20 cellular contexts compared by ENCODE assay signal in the genomic region with DNA sequence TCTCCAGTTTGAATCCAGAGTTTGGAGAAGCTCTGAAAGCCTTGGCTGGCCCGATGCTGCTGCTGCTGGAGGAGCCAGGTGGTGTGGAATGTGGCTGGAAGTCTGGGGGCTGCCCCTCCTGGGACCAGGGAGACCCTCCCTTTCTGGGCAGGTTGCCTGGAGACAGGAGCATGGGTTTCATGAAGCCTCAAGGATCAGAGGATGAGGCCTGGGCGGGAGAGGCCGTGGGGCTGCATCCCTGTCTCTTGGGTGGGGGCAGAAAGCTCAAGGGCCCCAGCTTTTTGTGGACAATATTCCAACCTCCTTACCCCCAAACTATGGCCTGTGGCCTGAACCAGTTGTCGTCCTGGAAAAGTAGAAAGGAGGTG. TPM values are rescaled to one million over a fixed set of nuclear protein-coding genes. Genes with fewer than 3 reads are reported as not detected.
"Had no signal": no experiment of that assay in that cellular context is flagged by ENCODE, and none has a peak within 500 bp of the region (broad histone marks: within the 10 kb centered on the region; RNA-seq: fewer than 3 reads in every experiment).

No MANE protein-coding gene starts in this region.

- ATAC-seq: activated CD8-positive, alpha-beta T cell treated with anti-CD3 and anti-CD28 coated beads for 36 hours; activated naive CD4-positive, alpha-beta T cell treated with anti-CD3 and anti-CD28 coated beads, Interleukin-2, amount 50 U/mL, for 72 hours; heart left ventricle; right lobe of liver; T-cell had no signal

- H3K36me3 ChIP-seq: breast epithelium, heart left ventricle, right lobe of liver had no signal

- H3K4me1 ChIP-seq: breast epithelium, parathyroid adenoma, right lobe of liver had no signal

- H3K4me3 Mint-ChIP-seq: activated CD4-positive, alpha-beta T cell treated with anti-CD3 and anti-CD28 coated beads, Interleukin-2, amount 10 ng/mL, durations not matched to agents 7 days and 5 days; activated CD8-positive, alpha-beta T cell treated with anti-CD3 and anti-CD28 coated beads for 36 hours; activated T-helper 1 cell treated with anti-CD3 and anti-CD28 coated beads, Interleukin-12 subunit alpha, Interleukin-12 subunit beta, Interleukin-2, Interleukin-4 antibody, amounts not matched to agents 30 ng/mL and 10 ng/mL and 1 ng/mL, durations not matched to agents 14 hours and 24 hours and 36 hours; nephron; T-cell; T-helper 2 cell treated with Interferon-gamma antibody and Interleukin-4, amounts not matched to agents 5 μg/mL and 100 μg/mL, for 36 hours had no signal

- H3K27me3 Mint-ChIP-seq: activated CD4-positive, alpha-beta T cell treated with anti-CD3 and anti-CD28 coated beads, Interleukin-2, amount 10 ng/mL, durations not matched to agents 7 days and 5 days; activated CD8-positive, alpha-beta T cell treated with anti-CD3 and anti-CD28 coated beads for 36 hours; T-cell had no signal

- H3K27me3 ChIP-seq: breast epithelium, heart left ventricle, right lobe of liver had no signal

- H3K36me3 Mint-ChIP-seq: activated naive CD4-positive, alpha-beta T cell treated with anti-CD3 and anti-CD28 coated beads, Interleukin-2, amount 50 U/mL, for 72 hours; T-cell had no signal

- DNase-seq: activated CD4-positive, alpha-beta T cell treated with anti-CD3 and anti-CD28 coated beads, Interleukin-2, amount 10 ng/mL, durations not matched to agents 7 days and 5 days; activated CD4-positive, CD25-positive, alpha-beta regulatory T cell treated with anti-CD3 and anti-CD28 coated beads, Interleukin-2, amount 50 U/mL, for 72 hours; activated CD8-positive, alpha-beta T cell treated with anti-CD3 and anti-CD28 coated beads for 36 hours; cortex of kidney; right lobe of liver; stimulated activated CD4-positive, alpha-beta T cell treated with anti-CD3 and anti-CD28 coated beads, Interleukin-4, amount 100 ng/mL, for 1 hour; stimulated activated naive CD4-positive, alpha-beta T cell had no signal

- FAIRE-seq: keratinocyte had no signal

- H3K79me2 ChIP-seq: parathyroid adenoma had no signal

- H3K27ac ChIP-seq: breast epithelium, epithelial cell of prostate, parathyroid adenoma, right lobe of liver, VCaP had no signal

- H3K4me1 Mint-ChIP-seq: activated CD4-positive, alpha-beta T cell treated with anti-CD3 and anti-CD28 coated beads, Interleukin-2, amount 10 ng/mL, durations not matched to agents 7 days and 5 days; T-cell had no signal

- H2AFZ ChIP-seq: parathyroid adenoma had no signal

- H3K4me3 ChIP-seq: breast epithelium, heart left ventricle, lung, right lobe of liver, smooth muscle cell had no signal

- H3K9ac ChIP-seq: parathyroid adenoma had no signal

- H3K9me3 Mint-ChIP-seq: activated CD4-positive, alpha-beta T cell treated with anti-CD3 and anti-CD28 coated beads, Interleukin-2, amount 10 ng/mL, durations not matched to agents 7 days and 5 days; activated CD8-positive, alpha-beta T cell treated with anti-CD3 and anti-CD28 coated beads for 36 hours; activated naive CD4-positive, alpha-beta T cell treated with anti-CD3 and anti-CD28 coated beads, Interleukin-2, amount 50 U/mL, for 72 hours; activated T-helper 1 cell treated with anti-CD3 and anti-CD28 coated beads, Interleukin-12 subunit alpha, Interleukin-12 subunit beta, Interleukin-2, Interleukin-4 antibody, amounts not matched to agents 30 ng/mL and 10 ng/mL and 1 ng/mL, durations not matched to agents 14 hours and 24 hours and 36 hours; nephron; T-cell; T-helper 2 cell treated with Interferon-gamma antibody and Interleukin-4, amounts not matched to agents 5 μg/mL and 100 μg/mL, for 36 hours had no signal

- H3K27ac Mint-ChIP-seq: activated CD4-positive, alpha-beta T cell treated with anti-CD3 and anti-CD28 coated beads, Interleukin-2, amount 10 ng/mL, durations not matched to agents 7 days and 5 days; activated CD8-positive, alpha-beta T cell treated with anti-CD3 and anti-CD28 coated beads for 36 hours; activated naive CD4-positive, alpha-beta T cell treated with anti-CD3 and anti-CD28 coated beads, Interleukin-2, amount 50 U/mL, for 72 hours; activated T-helper 1 cell treated with anti-CD3 and anti-CD28 coated beads, Interleukin-12 subunit alpha, Interleukin-12 subunit beta, Interleukin-2, Interleukin-4 antibody, amounts not matched to agents 30 ng/mL and 10 ng/mL and 1 ng/mL, durations not matched to agents 14 hours and 24 hours and 36 hours; nephron; T-cell; T-helper 2 cell treated with Interferon-gamma antibody and Interleukin-4, amounts not matched to agents 5 μg/mL and 100 μg/mL, for 36 hours had no signal

- H3K9me3 ChIP-seq: breast epithelium, heart left ventricle, right lobe of liver had no signal

- H3K4me2 ChIP-seq: smooth muscle cell had no signal

RNA-seq across cellular contexts. Expression of a gene that starts 10.1 kb away (rescaled TPM):
- total RNA-seq: smooth muscle cell had no signal
